18 cellular contexts compared by ENCODE assay signal in genomic region chr17:82650723-82651122, GRCh38. TPM values are rescaled to one million over a fixed set of nuclear protein-coding genes. Genes with fewer than 3 reads are reported as not detected.
DNase-seq lines count a peak whose midpoint lies in the region; ATAC-seq and TF ChIP-seq lines count a peak whose summit lies in the region.
"Had no signal": no experiment of that assay in that cellular context is flagged by ENCODE, and none has a peak within 500 bp of the region (broad histone marks: within the 10 kb centered on the region; RNA-seq: fewer than 3 reads in every experiment).

No MANE protein-coding gene starts in this region.

- H3K4me3 Mint-ChIP-seq in activated T-helper 1 cell treated with anti-CD3 and anti-CD28 coated beads, Interleukin-12 subunit alpha, Interleukin-12 subunit beta, Interleukin-2, Interleukin-4 antibody, amounts not matched to agents 30 ng/mL and 10 ng/mL and 1 ng/mL, durations not matched to agents 14 hours and 24 hours and 36 hours, result no peak overlapping the region
- H3K4me3 Mint-ChIP-seq in stimulated activated effector memory CD8-positive, alpha-beta T cell treated with anti-CD3 and anti-CD28 coated beads, Interleukin-12 subunit alpha, Interleukin-12 subunit beta, amount 100 ng/mL, for 72 hours, result no peak overlapping the region
- H3K4me3 Mint-ChIP-seq: CD8-positive, alpha-beta T cell had no signal

- intact Hi-C loops in Right ventricle myocardium superior (cut with DNase I) (loop anchor here (5.0 kb wide), 1 partner anchor 47 kb away; the partner anchor contains the start of gene RAB40B), ascending aorta (cut with DNase I) (no loop called here), tibial artery (cut with DNase I; ENCODE audit: low total_unique reads) (no loop called here)
- intact Hi-C loops in activated T-helper 1 cell treated with anti-CD3 and anti-CD28 coated beads, Interleukin-12 subunit alpha, Interleukin-12 subunit beta, Interleukin-2, Interleukin-4 antibody, amounts not matched to agents 30 ng/mL and 10 ng/mL and 1 ng/mL, durations not matched to agents 14 hours and 24 hours and 36 hours (cut with micrococcal nuclease), result no loop called here

- H3K9ac ChIP-seq in neuronal stem cell (ENCODE audit: low read depth, low read length, poor library complexity), result no peak overlapping the region

- no peak overlapping the region for H2AK5ac ChIP-seq in neuronal stem cell (ENCODE audit: low read depth, low read length)

- H3K27ac ChIP-seq in right atrium auricular region (no peak overlapping the region), neuronal stem cell (replicated peaks; ENCODE audit: low read length) (no peak overlapping the region), ascending aorta (no peak overlapping the region), tibial artery (no peak overlapping the region)
- H3K27ac ChIP-seq in effector memory CD4-positive, alpha-beta T cell (ENCODE audit: insufficient read depth, low read length, poor library complexity, severe bottlenecking), result peak overlapping the region; percentile 5
- H3K27ac ChIP-seq: C4-2B had no signal

- DNase-seq in Right ventricle myocardium superior, result peak; percentile 22
- DNase-seq in right atrium auricular region (ENCODE audit: low spot score), result no peak
- DNase-seq in activated T-helper 1 cell treated with anti-CD3 and anti-CD28 coated beads, Interleukin-12 subunit alpha, Interleukin-12 subunit beta, Interleukin-2, Interleukin-4 antibody, amounts not matched to agents 30 ng/mL and 10 ng/mL and 1 ng/mL, durations not matched to agents 14 hours and 24 hours and 36 hours (ENCODE audit: low spot score), result no peak
- no peak for DNase-seq in effector memory CD4-positive, alpha-beta T cell
- DNase-seq in neuronal stem cell (ENCODE audit: low spot score), result no peak
- DNase-seq in ascending aorta (ENCODE audit: low spot score in 2 of 2), result no peak
- no peak for DNase-seq in tibial artery
- DNase-seq in stimulated activated effector memory CD8-positive, alpha-beta T cell treated with anti-CD3 and anti-CD28 coated beads, Interleukin-12 subunit alpha, Interleukin-12 subunit beta, amount 100 ng/mL, for 72 hours (ENCODE audit: low spot score in 2 of 2), result no peak
- DNase-seq: ACHN; BE2C; CD8-positive, alpha-beta T cell; COR-L47; DMS153; DMS79 treated with DMSO at 0.1 percent for 48 hours; EL; GDM1 had no signal

- H3K27me3 Mint-ChIP-seq in activated T-helper 1 cell treated with anti-CD3 and anti-CD28 coated beads, Interleukin-12 subunit alpha, Interleukin-12 subunit beta, Interleukin-2, Interleukin-4 antibody, amounts not matched to agents 30 ng/mL and 10 ng/mL and 1 ng/mL, durations not matched to agents 14 hours and 24 hours and 36 hours (ENCODE audit: insufficient read depth), result no peaks in the 10 kb centered on the region

- peak overlapping the region; percentile 94 for H2BK15ac ChIP-seq in neuronal stem cell (ENCODE audit: low read length)

- H3K4me3 ChIP-seq in right atrium auricular region (no peak overlapping the region), neuronal stem cell (ENCODE audit: low read length in 2 of 2) (no peak overlapping the region), ascending aorta (no peak overlapping the region), tibial artery (no peak overlapping the region)
- H3K4me3 ChIP-seq in effector memory CD4-positive, alpha-beta T cell (ENCODE audit: insufficient read depth, low read depth, low read length, poor library complexity, severe bottlenecking), result no peak overlapping the region

- H3K4ac ChIP-seq in neuronal stem cell (ENCODE audit: low read length), result peak overlapping the region; percentile 37

- no peak overlapping the region for H4K91ac ChIP-seq in neuronal stem cell (ENCODE audit: low read depth, low read length, poor library complexity)

- peaks cover 2% of the 10 kb centered on the region for H3K36me3 Mint-ChIP-seq in activated T-helper 1 cell treated with anti-CD3 and anti-CD28 coated beads, Interleukin-12 subunit alpha, Interleukin-12 subunit beta, Interleukin-2, Interleukin-4 antibody, amounts not matched to agents 30 ng/mL and 10 ng/mL and 1 ng/mL, durations not matched to agents 14 hours and 24 hours and 36 hours (ENCODE audit: low read depth)
- peaks cover 26% of the 10 kb centered on the region for H3K36me3 Mint-ChIP-seq in stimulated activated effector memory CD8-positive, alpha-beta T cell treated with anti-CD3 and anti-CD28 coated beads, Interleukin-12 subunit alpha, Interleukin-12 subunit beta, amount 100 ng/mL, for 72 hours
- H3K36me3 Mint-ChIP-seq: CD8-positive, alpha-beta T cell had no signal

- H3K27ac Mint-ChIP-seq in activated T-helper 1 cell treated with anti-CD3 and anti-CD28 coated beads, Interleukin-12 subunit alpha, Interleukin-12 subunit beta, Interleukin-2, Interleukin-4 antibody, amounts not matched to agents 30 ng/mL and 10 ng/mL and 1 ng/mL, durations not matched to agents 14 hours and 24 hours and 36 hours, result peak overlapping the region; percentile 18
- H3K27ac Mint-ChIP-seq in stimulated activated effector memory CD8-positive, alpha-beta T cell treated with anti-CD3 and anti-CD28 coated beads, Interleukin-12 subunit alpha, Interleukin-12 subunit beta, amount 100 ng/mL, for 72 hours, result no peak overlapping the region

- H3K9me3 Mint-ChIP-seq in activated T-helper 1 cell treated with anti-CD3 and anti-CD28 coated beads, Interleukin-12 subunit alpha, Interleukin-12 subunit beta, Interleukin-2, Interleukin-4 antibody, amounts not matched to agents 30 ng/mL and 10 ng/mL and 1 ng/mL, durations not matched to agents 14 hours and 24 hours and 36 hours, result no peaks in the 10 kb centered on the region
- H3K9me3 Mint-ChIP-seq in stimulated activated effector memory CD8-positive, alpha-beta T cell treated with anti-CD3 and anti-CD28 coated beads, Interleukin-12 subunit alpha, Interleukin-12 subunit beta, amount 100 ng/mL, for 72 hours, result no peaks in the 10 kb centered on the region
- H3K9me3 Mint-ChIP-seq: CD8-positive, alpha-beta T cell had no signal

- H3K27me3 ChIP-seq in right atrium auricular region (no peaks in the 10 kb centered on the region), neuronal stem cell (ENCODE audit: control insufficient read depth in 3 of 3, insufficient read depth in 3 of 3, low read depth in 1 of 3, low read length in 3 of 3) (no peaks in the 10 kb centered on the region), ascending aorta (no peaks in the 10 kb centered on the region), tibial artery (no peaks in the 10 kb centered on the region)
- no peaks in the 10 kb centered on the region for H3K27me3 ChIP-seq in effector memory CD4-positive, alpha-beta T cell (replicated peaks; ENCODE audit: control insufficient read depth, insufficient read depth, low read length, poor library complexity, severe bottlenecking)
- H3K27me3 ChIP-seq: BE2C had no signal

- H3K18ac ChIP-seq in neuronal stem cell (ENCODE audit: low read length), result no peak overlapping the region

- no peak overlapping the region for H2BK12ac ChIP-seq in neuronal stem cell (ENCODE audit: low read length)

- no peak overlapping the region for H2AFZ ChIP-seq in neuronal stem cell (ENCODE audit: low read length)

- no peak overlapping the region for H2BK120ac ChIP-seq in neuronal stem cell (ENCODE audit: low read depth, low read length)

- H3K4me1 ChIP-seq in right atrium auricular region (peaks cover 0 to 20% of the 10 kb centered on the region in 2 donors), neuronal stem cell (ENCODE audit: control insufficient read depth in 2 of 2, insufficient read depth in 1 of 2, low read depth in 1 of 2, low read length in 2 of 2) (peaks cover 5 to 6% of the 10 kb centered on the region in 2 donors), ascending aorta (peaks cover 6 to 19% of the 10 kb centered on the region in 2 donors), tibial artery (peaks cover 0 to 27% (median 18%) of the 10 kb centered on the region in 4 donors)
- H3K4me1 ChIP-seq in effector memory CD4-positive, alpha-beta T cell (ENCODE audit: control insufficient read depth, insufficient read depth, low read length, poor library complexity, severe bottlenecking), result peaks cover 15% of the 10 kb centered on the region

- H2BK5ac ChIP-seq in neuronal stem cell (ENCODE audit: low read length), result no peak overlapping the region

- no peak overlapping the region for H3K14ac ChIP-seq in neuronal stem cell (ENCODE audit: low read length)

- H4K8ac ChIP-seq in neuronal stem cell (ENCODE audit: low read depth, low read length), result no peak overlapping the region

- H3K4me1 Mint-ChIP-seq in activated T-helper 1 cell treated with anti-CD3 and anti-CD28 coated beads, Interleukin-12 subunit alpha, Interleukin-12 subunit beta, Interleukin-2, Interleukin-4 antibody, amounts not matched to agents 30 ng/mL and 10 ng/mL and 1 ng/mL, durations not matched to agents 14 hours and 24 hours and 36 hours (ENCODE audit: low read depth), result peaks cover 12% of the 10 kb centered on the region
- peaks cover 20% of the 10 kb centered on the region for H3K4me1 Mint-ChIP-seq in stimulated activated effector memory CD8-positive, alpha-beta T cell treated with anti-CD3 and anti-CD28 coated beads, Interleukin-12 subunit alpha, Interleukin-12 subunit beta, amount 100 ng/mL, for 72 hours

- H3K36me3 ChIP-seq in right atrium auricular region (no peaks in the 10 kb centered on the region), neuronal stem cell (replicated peaks in 1 of 2; ENCODE audit: control insufficient read depth in 2 of 2, insufficient read depth in 2 of 2, low read length in 2 of 2) (peaks cover 0 to under 1% of the 10 kb centered on the region in 2 donors), ascending aorta (no peaks in the 10 kb centered on the region), tibial artery (peaks cover 0 to 12% (median 3%) of the 10 kb centered on the region in 3 donors)
- H3K36me3 ChIP-seq in effector memory CD4-positive, alpha-beta T cell (ENCODE audit: control insufficient read depth, insufficient read depth, low read length), result no peaks in the 10 kb centered on the region
- H3K36me3 ChIP-seq: BE2C had no signal

- ATAC-seq in Right ventricle myocardium superior (ENCODE audit: poor library complexity), result no peak
- no peak for ATAC-seq in stimulated activated effector memory CD8-positive, alpha-beta T cell treated with anti-CD3 and anti-CD28 coated beads, Interleukin-12 subunit alpha, Interleukin-12 subunit beta, amount 100 ng/mL, for 72 hours
- ATAC-seq: CD8-positive, alpha-beta T cell; HCT116 had no signal

- H3K4me2 ChIP-seq in neuronal stem cell (ENCODE audit: insufficient read depth, low read length, poor library complexity, severe bottlenecking), result no peak overlapping the region

- H3K9me3 ChIP-seq in right atrium auricular region (no peaks in the 10 kb centered on the region), neuronal stem cell (replicated peaks in 1 of 2; ENCODE audit: control insufficient read depth in 2 of 2, insufficient read depth in 1 of 2, low read depth in 1 of 2, low read length in 2 of 2) (no peaks in the 10 kb centered on the region), ascending aorta (no peaks in the 10 kb centered on the region), tibial artery (no peaks in the 10 kb centered on the region)
- H3K9me3 ChIP-seq in effector memory CD4-positive, alpha-beta T cell (ENCODE audit: control insufficient read depth, low read length), result no peaks in the 10 kb centered on the region
- H3K9me3 ChIP-seq: BE2C had no signal

- no peak for TF ChIP-seq CTCF in right atrium auricular region (IDR thresholded peaks at IDR 0.05)
- no peak for TF ChIP-seq CTCF in ascending aorta (IDR thresholded peaks at IDR 0.05)
- no peak for TF ChIP-seq CTCF in tibial artery (IDR thresholded peaks at IDR 0.05)

- no peak overlapping the region for H3K23ac ChIP-seq in neuronal stem cell (ENCODE audit: low read depth, low read length, poor library complexity)

- WGBS in neuronal stem cell (ENCODE audit: extremely low coverage in 2 of 2, insufficient read length in 2 of 2, insufficient replicate concordance in 1 of 2), 2 donors, result no CpG with 5 or more reads among the region's 10 CpGs

- H3K79me1 ChIP-seq in neuronal stem cell (ENCODE audit: low read depth, low read length), result peaks cover 8% of the 10 kb centered on the region

RNA-seq across cellular contexts. Expression of gene WDR45B, which starts 2.5 kb away (rescaled TPM):
- total RNA-seq in Right ventricle myocardium superior, result 34.3 TPM
- total RNA-seq in right atrium auricular region, result 10 to 100 TPM; 41.2 to 46.4 TPM
- 55.1 and 56.7 TPM in 2 replicates for total RNA-seq in activated T-helper 1 cell treated with anti-CD3 and anti-CD28 coated beads, Interleukin-12 subunit alpha, Interleukin-12 subunit beta, Interleukin-2, Interleukin-4 antibody, amounts not matched to agents 30 ng/mL and 10 ng/mL and 1 ng/mL, durations not matched to agents 14 hours and 24 hours and 36 hours
- polyA plus RNA-seq in neuronal stem cell (2013, experiment 1 of 2), result 67.8 TPM
- polyA plus RNA-seq in neuronal stem cell (2013, experiment 2 of 2), result 69.8 TPM
- total RNA-seq in ascending aorta, result 53.7 TPM

RNA-seq across cellular contexts. Expression of gene RAB40B, which starts 47.8 kb away (rescaled TPM):
- total RNA-seq in Right ventricle myocardium superior (20.7 TPM), right atrium auricular region (10 to 100 TPM; 10.2 to 20.8 TPM), ascending aorta (9.4 TPM)
- 3.6 and 5.2 TPM in 2 replicates for total RNA-seq in activated T-helper 1 cell treated with anti-CD3 and anti-CD28 coated beads, Interleukin-12 subunit alpha, Interleukin-12 subunit beta, Interleukin-2, Interleukin-4 antibody, amounts not matched to agents 30 ng/mL and 10 ng/mL and 1 ng/mL, durations not matched to agents 14 hours and 24 hours and 36 hours
- 9.4 TPM for polyA plus RNA-seq in neuronal stem cell (2013, experiment 1 of 2)
- polyA plus RNA-seq in neuronal stem cell (2013, experiment 2 of 2), result 10.4 TPM
